12 cellular contexts compared by ENCODE assay signal in genomic region chr17:21693391-21693796, GRCh38. TPM values are rescaled to one million over a fixed set of nuclear protein-coding genes. Genes with fewer than 3 reads are reported as not detected.
DNase-seq lines count a peak whose midpoint lies in the region; ATAC-seq lines count a peak whose summit lies in the region.
"Not testable (repeated sequence)": the region's sequence is repeated elsewhere in the genome, so short reads cannot be mapped to it uniquely, and the experiment has no call there.
"Had no signal": no experiment of that assay in that cellular context is flagged by ENCODE, and none has a peak within 500 bp of the region (broad histone marks: within the 10 kb centered on the region; RNA-seq: fewer than 3 reads in every experiment).

No MANE protein-coding gene starts in this region.

- not testable (repeated sequence) for H3K79me2 ChIP-seq in Karpas-422 (ENCODE audit: low read length)

- H4K20me1 ChIP-seq in BLaER1 treated with 17β-estradiol and CSF1 and Interleukin-3, amounts not matched to agents 10 nM and 100 nM; Karpas-422 (ENCODE audit: insufficient read depth, low read depth, low read length): not testable (repeated sequence)

- H3K4me1 ChIP-seq in BLaER1 treated with 17β-estradiol and CSF1 and Interleukin-3, amounts not matched to agents 10 nM and 100 nM: peaks cover 0 to 30% (median 20%) of the 10 kb centered on the region in 10 experiments; a peak in 14 of 20 replicates
- not testable (repeated sequence) for H3K4me1 ChIP-seq in Karpas-422 (ENCODE audit: low read length)

- peak overlapping the region in 6 of 11 experiments; percentile 8 to 53 (median 44); a peak in 8 of 22 replicates for H3K4me2 ChIP-seq in BLaER1 treated with 17β-estradiol and CSF1 and Interleukin-3, amounts not matched to agents 10 nM and 100 nM
- H3K4me2 ChIP-seq in Karpas-422 (ENCODE audit: low read depth, low read length, poor library complexity, severe bottlenecking): not testable (repeated sequence)

- H3K9me3 ChIP-seq in BLaER1 treated with 17β-estradiol and CSF1 and Interleukin-3, amounts not matched to agents 10 nM and 100 nM (replicated peaks in 1 of 11); Karpas-422 (ENCODE audit: low read length): not testable (repeated sequence)

- H3K9ac ChIP-seq in BLaER1 treated with 17β-estradiol and CSF1 and Interleukin-3, amounts not matched to agents 10 nM and 100 nM; Karpas-422 (ENCODE audit: low read length): not testable (repeated sequence)

- intact Hi-C loops in Right ventricle myocardium inferior (cut with DNase I); posterior vena cava (cut with DNase I): not testable (repeated sequence)

- H2AFZ ChIP-seq in Karpas-422 (ENCODE audit: low read length): not testable (repeated sequence)

- ATAC-seq in Right ventricle myocardium inferior: not testable (repeated sequence)

- H3K27me3 ChIP-seq in BLaER1 treated with 17β-estradiol and CSF1 and Interleukin-3, amounts not matched to agents 10 nM and 100 nM; Karpas-422 (ENCODE audit: low read length): not testable (repeated sequence)

- H3K36me3 ChIP-seq in BLaER1 treated with 17β-estradiol and CSF1 and Interleukin-3, amounts not matched to agents 10 nM and 100 nM; Karpas-422 (ENCODE audit: insufficient read depth, low read length): not testable (repeated sequence)

- not testable (repeated sequence) for H3K4me3 ChIP-seq in BLaER1 treated with 17β-estradiol and CSF1 and Interleukin-3, amounts not matched to agents 10 nM and 100 nM; Karpas-422 (ENCODE audit: low read length)

- DNase-seq in Karpas-422 (peak; percentile 34), Right ventricle myocardium inferior (ENCODE audit: missing footprints) (peak; percentile 55), posterior vena cava (ENCODE audit: low spot score) (peak; percentile 65)
- peak; percentile 39 for DNase-seq in activated effector memory CD4-positive, alpha-beta T cell treated with anti-CD3 and anti-CD28 coated beads, Interleukin-2, amount 50 U/mL, for 16 hours

- H3K27ac ChIP-seq in BLaER1 treated with 17β-estradiol and CSF1 and Interleukin-3, amounts not matched to agents 10 nM and 100 nM; Karpas-422 (ENCODE audit: low read length): not testable (repeated sequence)

- not testable (repeated sequence) for H3K9me2 ChIP-seq in Karpas-422 (replicated peaks; ENCODE audit: insufficient read depth, low read length)

RNA-seq across cellular contexts. Expression of gene KCNJ18, which starts 1.1 kb away (rescaled TPM):
- not detected in 2 replicates for total RNA-seq in Karpas-422 (2014; rRNA removed; shearing (Covaris generic); ENCODE audit: low replicate concordance)
- not detected for total RNA-seq in Right ventricle myocardium inferior
- not detected for total RNA-seq in posterior vena cava
- total RNA-seq: A673; CD4-positive, alpha-beta memory T cell; CD4-positive, CD25-positive, alpha-beta regulatory T cell; CD8-positive, alpha-beta memory T cell; Daoy; G401; GM12878 had no signal
